Comparison of ENCODE assay signal across 35 cellular contexts in genomic region chr16:22151599-22151998, GRCh38. TPM values are rescaled to one million over a fixed set of nuclear protein-coding genes. Genes with fewer than 3 reads are reported as not detected.
DNase-seq lines count a peak whose midpoint lies in the region; ATAC-seq, FAIRE-seq and TF ChIP-seq lines count a peak whose summit lies in the region.
"Had no signal": no experiment of that assay in that cellular context is flagged by ENCODE, and none has a peak within 500 bp of the region (broad histone marks: within the 10 kb centered on the region; RNA-seq: fewer than 3 reads in every experiment).

No MANE protein-coding gene starts in this region.

- no peaks in the 10 kb centered on the region for H3K9me1 ChIP-seq in K562 (ENCODE audit: control insufficient read depth, insufficient read depth, low read length)

- no peak for FAIRE-seq in K562 (lab: Jason Lieb, UNC)
- FAIRE-seq: A204.1, A549, D721Med had no signal

- TF ChIP-seq EP300 in K562 (IDR thresholded peaks at IDR 0.05; ENCODE audit: low read length) = no peak

- POLR2A ChIA-PET in K562 (lab: Yijun Ruan, JAX) = no interaction called here

- BruUV-seq in K562 (replicated peaks; lab: Mats Ljungman, UMichigan) = no TSS peak

- H4K20me1 ChIP-seq in K562 (replicated peaks; ENCODE audit: control insufficient read depth, insufficient read depth, low read length) = no peaks in the 10 kb centered on the region
- H4K20me1 ChIP-seq: BLaER1 had no signal

- no peak overlapping the region for H3K4me3 ChIP-seq in K562
- H3K4me3 ChIP-seq: A549; BLaER1; BLaER1 treated with 17β-estradiol and CSF1 and Interleukin-3, amounts not matched to agents 10 nM and 100 nM had no signal

- no peak for TF ChIP-seq RAD21 in K562 (CRISPR knock-in tag; conservative IDR thresholded peaks at IDR 0.05 in 1 of 2, IDR thresholded peaks at IDR 0.05 in 1 of 2)

- WGBS in K562 (ENCODE audit: insufficient coverage, low coverage, missing lambda C conversion rate) = 4% methylated on average over 3 of the region's 3 CpGs

- H3K9me3 ChIP-seq in K562 (replicated peaks; ENCODE audit: control insufficient read depth, insufficient read depth, low read depth, low read length) = no peaks in the 10 kb centered on the region
- H3K9me3 ChIP-seq: A549; BE2C; BLaER1; BLaER1 treated with 17β-estradiol and CSF1 and Interleukin-3, amounts not matched to agents 10 nM and 100 nM; Caco-2 had no signal

- ATAC-seq in K562 = no peak
- ATAC-seq in GM19351 (IDR thresholded peaks at IDR 0.05; ENCODE audit: unreplicated experiment) = no peak
- ATAC-seq: A549; CD8-positive, alpha-beta T cell had no signal

- H3K27ac ChIP-seq in K562 (ENCODE audit: extremely low read depth, low read depth, low read length) = no peak overlapping the region
- H3K27ac ChIP-seq: 22Rv1; A549; BLaER1; BLaER1 treated with 17β-estradiol and CSF1 and Interleukin-3, amounts not matched to agents 10 nM and 100 nM; C4-2B had no signal

- H3K4me1 ChIP-seq in K562 (replicated peaks in 1 of 2; ENCODE audit: control insufficient read depth in 2 of 2, insufficient read depth in 2 of 2, low read length in 2 of 2) = no peaks in the 10 kb centered on the region
- H3K4me1 ChIP-seq: A549, BE2C, BLaER1, Caco-2 had no signal

- H3K27me3 ChIP-seq in K562 (ENCODE audit: control insufficient read depth in 2 of 2, insufficient read depth in 2 of 2, low read length in 2 of 2) = peaks cover 26 to 74% of the 10 kb centered on the region in 2 experiments
- H3K27me3 ChIP-seq: BLaER1; BLaER1 treated with 17β-estradiol and CSF1 and Interleukin-3, amounts not matched to agents 10 nM and 100 nM had no signal

- no peaks in the 10 kb centered on the region for H3K79me2 ChIP-seq in K562 (ENCODE audit: control insufficient read depth, insufficient read depth, low read length)

- CTCF ChIA-PET in K562 (lab: Yijun Ruan, JAX; ENCODE audit: low intra/inter-chr PET ratio) = no interaction called here

- no peak for DNase-seq in K562 (ENCODE audit: extremely low read depth in 1 of 4, low spot score in 3 of 4)
- DNase-seq: 8988T; ACHN; AML-193; BE2C; C1 segment of cervical spinal cord; Caco-2; Calu3; CD4-positive, alpha-beta memory T cell; CD4-positive, alpha-beta T cell; CD4-positive, CD25-positive, alpha-beta regulatory T cell; CD8-positive, alpha-beta memory T cell; CD8-positive, alpha-beta T cell; COR-L47; DMS 273 treated with DMSO at 0.1 percent for 48 hours; DMS153; DMS53; DMS79; DMS79 treated with DMSO at 0.1 percent for 48 hours; DND-41; EL had no signal

- no peak overlapping the region for H2AFZ ChIP-seq in K562 (ENCODE audit: low read depth, low read length)

- TF ChIP-seq POLR2A in K562 (conservative IDR thresholded peaks at IDR 0.05) = no peak

- in situ Hi-C loops in K562 (cut with MboI) = no loop called here

- intact Hi-C loops in K562 (cut with micrococcal nuclease) = no loop called here

- no peak overlapping the region for H3K9ac ChIP-seq in K562 (ENCODE audit: insufficient read depth in 1 of 2, low read depth in 2 of 2, low read length in 2 of 2)
- H3K9ac ChIP-seq: BLaER1; BLaER1 treated with 17β-estradiol and CSF1 and Interleukin-3, amounts not matched to agents 10 nM and 100 nM had no signal

- H3K4me2 ChIP-seq in K562 (ENCODE audit: insufficient read depth, low read length) = no peak overlapping the region
- H3K4me2 ChIP-seq: A549; BLaER1; BLaER1 treated with 17β-estradiol and CSF1 and Interleukin-3, amounts not matched to agents 10 nM and 100 nM had no signal

- no peaks in the 10 kb centered on the region for H3K36me3 ChIP-seq in K562 (ENCODE audit: control insufficient read depth, insufficient read depth, low read length)
- H3K36me3 ChIP-seq: BE2C; BLaER1; BLaER1 treated with 17β-estradiol and CSF1 and Interleukin-3, amounts not matched to agents 10 nM and 100 nM had no signal

- TF ChIP-seq CTCF in K562 (IDR thresholded peaks at IDR 0.05 in 2 of 3, conservative IDR thresholded peaks at IDR 0.05 in 1 of 3; ENCODE audit: insufficient read depth in 2 of 3, low read depth in 1 of 3, low read length in 3 of 3) = no peak

TF ChIP-seq in K562, 482 proteins besides CTCF, POLR2A, EP300 and RAD21 (continues in another document):
- no peak for TF ChIP-seq DNMT1 (IDR thresholded peaks at IDR 0.05)

RNA-seq across cellular contexts. Expression of gene SDR42E2, which starts 10.7 kb away (rescaled TPM):
- 0.28 TPM in 1 of 2 replicates, not detected in the other for total RNA-seq in K562 (2011; cell fraction: chromatin; rRNA removed; ENCODE audit: low replicate concordance)
- 0.13 TPM in 1 of 2 replicates, not detected in the other for total RNA-seq in K562 (2011; cell fraction: nucleolus; rRNA removed)
- total RNA-seq in K562 (2011; cell fraction: nucleoplasm; rRNA removed) = 0.22 and 0.53 TPM in 2 replicates
- total RNA-seq in K562 (2014; rRNA removed) (not detected in 2 replicates), K562 (2014; rRNA removed; fragmentation: Illumina TruSeq; extraction: Trizol) (not detected in 2 replicates), K562 (2015; rRNA removed; fragmentation: Illumina TruSeq; extraction: Trizol) (0.07 TPM in 1 of 2 replicates, not detected in the other), K562 (2021) (not detected in 2 replicates)
- polyA plus RNA-seq in K562 (2011; rRNA removed) (0.03 and 0.08 TPM in 2 replicates), K562 (2014; fragmentation: Illumina TruSeq; extraction: Trizol) (0.04 TPM in 1 of 2 replicates, not detected in the other), K562 (2014; fragmentation: Nextera tagmentation; extraction: Ambion mirVana) (under 1 TPM; 0.04 to 0.06 TPM), K562 (2014; rRNA removed) (not detected in 2 replicates)
- 0.03 TPM in 1 of 2 replicates, not detected in the other for polyA plus RNA-seq in K562 (2011; cell fraction: cytosol; rRNA removed)
- 0.06 and 0.09 TPM in 2 replicates for polyA plus RNA-seq in K562 (2011; cell fraction: nucleus; rRNA removed)
- polyA plus RNA-seq in K562 (2012) = 0.04 and 0.07 TPM in 2 replicates
- not detected in 2 replicates for polyA minus RNA-seq in K562 (2011; rRNA and poly(A)+ RNA removed)
- not detected in 2 replicates for polyA minus RNA-seq in K562 (2011; cell fraction: cytosol; rRNA and poly(A)+ RNA removed)
- polyA minus RNA-seq in K562 (2011; cell fraction: nucleus; rRNA and poly(A)+ RNA removed) = 0.22 and 0.27 TPM in 2 replicates
- total RNA-seq: A172, A673, Caco-2, Calu3, Daoy had no signal
- polyA plus RNA-seq: A549, AG04450, BJ had no signal

RNA-seq across cellular contexts. Expression of gene EEF2K, which starts 54.5 kb away (rescaled TPM):
- total RNA-seq in K562 (2011; cell fraction: chromatin; rRNA removed; ENCODE audit: low replicate concordance) = 80.4 and 136 TPM in 2 replicates
- 75.0 and 81.5 TPM in 2 replicates for total RNA-seq in K562 (2011; cell fraction: nucleolus; rRNA removed)
- total RNA-seq in K562 (2011; cell fraction: nucleoplasm; rRNA removed) = 92.4 and 163 TPM in 2 replicates
- total RNA-seq in K562 (2014; rRNA removed) (13.1 and 14.8 TPM in 2 replicates), K562 (2014; rRNA removed; fragmentation: Illumina TruSeq; extraction: Trizol) (14.6 and 18.3 TPM in 2 replicates), K562 (2015; rRNA removed; fragmentation: Illumina TruSeq; extraction: Trizol) (12.1 and 12.9 TPM in 2 replicates), K562 (2021) (33.7 and 35.2 TPM in 2 replicates)
- polyA plus RNA-seq in K562 (2011; rRNA removed) (12.2 and 13.7 TPM in 2 replicates), K562 (2014; fragmentation: Illumina TruSeq; extraction: Trizol) (23.0 and 26.3 TPM in 2 replicates), K562 (2014; fragmentation: Nextera tagmentation; extraction: Ambion mirVana) (1 to 10 TPM; 3.0 to 3.4 TPM), K562 (2014; rRNA removed) (11.3 and 15.3 TPM in 2 replicates)
- 20.2 and 20.3 TPM in 2 replicates for polyA plus RNA-seq in K562 (2011; cell fraction: cytosol; rRNA removed)
- 32.2 and 38.1 TPM in 2 replicates for polyA plus RNA-seq in K562 (2011; cell fraction: nucleus; rRNA removed)
- polyA plus RNA-seq in K562 (2012) = 10.6 and 18.8 TPM in 2 replicates
- polyA minus RNA-seq in K562 (2011; rRNA and poly(A)+ RNA removed) = 29.6 and 31.7 TPM in 2 replicates
- polyA minus RNA-seq in K562 (2011; cell fraction: cytosol; rRNA and poly(A)+ RNA removed) = 28.4 and 40.3 TPM in 2 replicates
- 12.3 and 15.8 TPM in 2 replicates for polyA minus RNA-seq in K562 (2011; cell fraction: nucleus; rRNA and poly(A)+ RNA removed)

RNA-seq across cellular contexts. Expression of gene VWA3A, which starts 59.3 kb away (rescaled TPM):
- total RNA-seq in K562 (2011; cell fraction: chromatin; rRNA removed; ENCODE audit: low replicate concordance) = not detected in 2 replicates
- not detected in 2 replicates for total RNA-seq in K562 (2011; cell fraction: nucleolus; rRNA removed)
- total RNA-seq in K562 (2011; cell fraction: nucleoplasm; rRNA removed) = not detected in 2 replicates
- total RNA-seq in K562 (2014; rRNA removed) = not detected in 2 replicates
- total RNA-seq in K562 (2014; rRNA removed; fragmentation: Illumina TruSeq; extraction: Trizol) = not detected in 2 replicates
- total RNA-seq in K562 (2015; rRNA removed; fragmentation: Illumina TruSeq; extraction: Trizol) = not detected in 2 replicates
- total RNA-seq in K562 (2021) = not detected in 2 replicates
- polyA plus RNA-seq in K562 (2011; rRNA removed) = not detected in 2 replicates
- polyA plus RNA-seq in K562 (2011; cell fraction: cytosol; rRNA removed) = 0.01 TPM in 1 of 2 replicates, not detected in the other
- 0.26 TPM in 1 of 2 replicates, not detected in the other for polyA plus RNA-seq in K562 (2011; cell fraction: nucleus; rRNA removed)
- polyA plus RNA-seq in K562 (2012) = 0.03 TPM in 1 of 2 replicates, not detected in the other
- not detected in 2 replicates for polyA plus RNA-seq in K562 (2014; fragmentation: Illumina TruSeq; extraction: Trizol)
- not detected for polyA plus RNA-seq in K562 (2014; fragmentation: Nextera tagmentation; extraction: Ambion mirVana)
- not detected in 2 replicates for polyA plus RNA-seq in K562 (2014; rRNA removed)
- not detected in 2 replicates for polyA minus RNA-seq in K562 (2011; rRNA and poly(A)+ RNA removed)
- polyA minus RNA-seq in K562 (2011; cell fraction: cytosol; rRNA and poly(A)+ RNA removed) = not detected in 2 replicates
- polyA minus RNA-seq in K562 (2011; cell fraction: nucleus; rRNA and poly(A)+ RNA removed) = not detected in 2 replicates
- total RNA-seq: A172, Caco-2, Daoy had no signal
- polyA plus RNA-seq: AG04450; CD14-positive monocyte; CD4-positive, alpha-beta memory T cell; CD4-positive, CD25-positive, alpha-beta regulatory T cell; CD8-positive, alpha-beta memory T cell had no signal
